ENCODE assay signal across 21 cellular contexts in the genomic region with DNA sequence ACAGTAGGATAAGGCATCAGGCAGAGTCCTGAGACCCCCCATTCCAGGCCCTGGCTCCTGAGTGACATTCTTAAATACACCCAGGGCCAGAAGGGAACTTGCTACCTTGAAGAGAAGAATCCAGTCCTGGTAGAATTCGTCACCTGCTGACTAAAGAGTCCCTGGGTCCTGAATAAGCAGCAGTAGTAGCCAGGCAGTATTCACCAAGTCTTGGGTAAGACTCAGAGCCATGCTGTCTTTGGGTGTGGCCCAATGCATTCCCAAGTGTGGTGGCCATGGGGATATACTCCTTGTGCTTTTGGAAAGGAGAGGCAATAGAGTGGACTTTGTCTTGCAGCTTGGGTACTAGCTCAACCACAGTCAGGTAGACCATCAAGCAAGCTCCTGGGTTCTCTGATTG.
DNase-seq lines count a peak whose midpoint lies in the region; ATAC-seq, FAIRE-seq and TF ChIP-seq lines count a peak whose summit lies in the region.
"Had no signal": no experiment of that assay in that cellular context is flagged by ENCODE, and none has a peak within 500 bp of the region (broad histone marks: within the 10 kb centered on the region; RNA-seq: fewer than 3 reads in every experiment).

No MANE protein-coding gene starts in this region.

- TF ChIP-seq CTCF in bronchial epithelial cell (IDR thresholded peaks at IDR 0.05; ENCODE audit: insufficient read depth, low read length, severe bottlenecking) (no peak), gastrocnemius medialis (IDR thresholded peaks at IDR 0.05 in 4 of 5, conservative IDR thresholded peaks at IDR 0.05 in 1 of 5) (no peak)

- H3K79me2 ChIP-seq in trophoblast cell (ENCODE audit: control insufficient read depth, insufficient read depth, low read length, poor library complexity) = no peaks in the 10 kb centered on the region

- H2BK120ac ChIP-seq in trophoblast cell (ENCODE audit: insufficient read depth, low read length, poor library complexity) = no peak overlapping the region

- peak overlapping the region; percentile 18 for H4K12ac ChIP-seq in trophoblast cell (ENCODE audit: low read depth, low read length)

- TF ChIP-seq POLR2A in gastrocnemius medialis (IDR thresholded peaks at IDR 0.05) = no peak

- no peak overlapping the region for H3K23ac ChIP-seq in trophoblast cell (ENCODE audit: low read length)

- DNase-seq in bronchial epithelial cell (ENCODE audit: low read depth) (no peak), trophoblast cell (no peak), gastrocnemius medialis (peak in 1 of 2 donors; percentile 16), SIG-M5 (lab: John Stamatoyannopoulos, UW) (no peak)
- DNase-seq: AML-193; Caco-2; Calu3; CD4-positive, alpha-beta T cell; CD8-positive, alpha-beta T cell; DMS79 treated with DMSO at 0.1 percent for 48 hours; GF-D8 had no signal

- H2BK5ac ChIP-seq in trophoblast cell (ENCODE audit: low read depth, low read length, poor library complexity) = no peak overlapping the region

- H3K27ac ChIP-seq in trophoblast cell (ENCODE audit: low read depth, low read length) (no peak overlapping the region), gastrocnemius medialis (peak overlapping the region in 3 of 4 donors; percentile 46 to 59 (median 53))
- H3K27ac ChIP-seq: 22Rv1; A549; BLaER1 treated with 17β-estradiol and CSF1 and Interleukin-3, amounts not matched to agents 10 nM and 100 nM; C4-2B had no signal

- no CpG with 5 or more reads among the region's 1 CpG for WGBS in trophoblast cell (ENCODE audit: extremely low coverage, insufficient coverage, insufficient read length)

- no peak overlapping the region for H3K4me3 ChIP-seq in bronchial epithelial cell (ENCODE audit: low read depth, low read length)
- H3K4me3 ChIP-seq in trophoblast cell (ENCODE audit: low read depth, low read length) = no peak overlapping the region
- no peak overlapping the region for H3K4me3 ChIP-seq in gastrocnemius medialis
- H3K4me3 ChIP-seq: A549; BLaER1 treated with 17β-estradiol and CSF1 and Interleukin-3, amounts not matched to agents 10 nM and 100 nM had no signal

- no peak overlapping the region for H2AFZ ChIP-seq in trophoblast cell (ENCODE audit: insufficient read depth, low read length, poor library complexity)

- no peaks in the 10 kb centered on the region for H3K36me3 ChIP-seq in bronchial epithelial cell (ENCODE audit: control insufficient read depth, insufficient read depth, low read length)
- H3K36me3 ChIP-seq in trophoblast cell (ENCODE audit: control insufficient read depth in 1 of 2, insufficient read depth in 2 of 2, low read length in 2 of 2) = no peaks in the 10 kb centered on the region
- no peaks in the 10 kb centered on the region for H3K36me3 ChIP-seq in gastrocnemius medialis
- H3K36me3 ChIP-seq: BLaER1 treated with 17β-estradiol and CSF1 and Interleukin-3, amounts not matched to agents 10 nM and 100 nM had no signal

- intact Hi-C loops in gastrocnemius medialis (cut with DNase I; ENCODE audit: low total_unique reads) = no loop called here

- H3K4ac ChIP-seq in trophoblast cell (ENCODE audit: low read depth, low read length) = no peak overlapping the region

- no peaks in the 10 kb centered on the region for H3K79me1 ChIP-seq in trophoblast cell (ENCODE audit: low read length)

- no peak overlapping the region for H2BK12ac ChIP-seq in trophoblast cell (ENCODE audit: low read length)

- no peak overlapping the region for H3K18ac ChIP-seq in trophoblast cell (ENCODE audit: low read length)

- no peak overlapping the region for H4K8ac ChIP-seq in trophoblast cell (ENCODE audit: low read depth, low read length)

- H3K4me1 ChIP-seq in trophoblast cell (ENCODE audit: control insufficient read depth in 1 of 2, insufficient read depth in 2 of 2, low read length in 2 of 2) (no peaks in the 10 kb centered on the region), gastrocnemius medialis (peaks cover 0 to 19% of the 10 kb centered on the region in 2 donors)
- H3K4me1 ChIP-seq: A549; BLaER1 treated with 17β-estradiol and CSF1 and Interleukin-3, amounts not matched to agents 10 nM and 100 nM; Caco-2 had no signal

- H4K91ac ChIP-seq in trophoblast cell (ENCODE audit: low read depth, low read length) = no peak overlapping the region

- no peak overlapping the region for H3K14ac ChIP-seq in trophoblast cell (ENCODE audit: low read length)

- H3K4me2 ChIP-seq in trophoblast cell (ENCODE audit: low read length) = no peak overlapping the region
- H3K4me2 ChIP-seq: A549; BLaER1 treated with 17β-estradiol and CSF1 and Interleukin-3, amounts not matched to agents 10 nM and 100 nM had no signal

- in situ Hi-C loops in gastrocnemius medialis (cut with MboI; ENCODE audit: low sequenced_read_pairs in 4 of 4) = no loop called here

- H3K9me3 ChIP-seq in trophoblast cell (ENCODE audit: insufficient read depth, low read depth, low read length) (no peaks in the 10 kb centered on the region), gastrocnemius medialis (no peaks in the 10 kb centered on the region)
- H3K9me3 ChIP-seq: A549; BLaER1 treated with 17β-estradiol and CSF1 and Interleukin-3, amounts not matched to agents 10 nM and 100 nM; Caco-2 had no signal

- H3K27me3 ChIP-seq in bronchial epithelial cell (ENCODE audit: control insufficient read depth, insufficient read depth, low read length) = no peaks in the 10 kb centered on the region
- H3K27me3 ChIP-seq in trophoblast cell (ENCODE audit: insufficient read depth, low read length) = no peaks in the 10 kb centered on the region
- no peaks in the 10 kb centered on the region for H3K27me3 ChIP-seq in gastrocnemius medialis

- no peak overlapping the region for H3K9ac ChIP-seq in trophoblast cell (ENCODE audit: low read length)
- H3K9ac ChIP-seq: BLaER1 treated with 17β-estradiol and CSF1 and Interleukin-3, amounts not matched to agents 10 nM and 100 nM had no signal

- FAIRE-seq in bronchial epithelial cell (lab: Jason Lieb, UNC) = peak; percentile 90
- FAIRE-seq: A549, D721Med, G401.6, GM12891, GM19239 had no signal

- H2AK5ac ChIP-seq in trophoblast cell (ENCODE audit: low read length) = no peak overlapping the region

- ATAC-seq in gastrocnemius medialis = peak; percentile 37 to 61
- ATAC-seq in GM19324 (IDR thresholded peaks at IDR 0.05; ENCODE audit: low FRiP score, unreplicated experiment) = no peak
- no peak for ATAC-seq in HG02678 (IDR thresholded peaks at IDR 0.05; ENCODE audit: unreplicated experiment)
- ATAC-seq: A549; CD8-positive, alpha-beta T cell had no signal

Comparison
In these comparisons a context has a peak if more than half of its experiments do, and no peak if none do; other contexts are left out.
1. ATAC-seq: peak in gastrocnemius medialis (2 of 2); none in GM19324 (single experiment) and HG02678 (single experiment).